In genomic region chr5:175436403-175436802, GRCh38 we compare ENCODE assay signal across 35 cellular contexts. TPM values are rescaled to one million over a fixed set of nuclear protein-coding genes. Genes with fewer than 3 reads are reported as not detected.
"Had no signal": no experiment of that assay in that cellular context is flagged by ENCODE, and none has a peak within 500 bp of the region (broad histone marks: within the 10 kb centered on the region; RNA-seq: fewer than 3 reads in every experiment).

No MANE protein-coding gene starts in this region.

- H3K9ac ChIP-seq: neural progenitor cell had no signal

- H3K27me3 ChIP-seq: thyroid gland had no signal

- H3K9me3 Mint-ChIP-seq: dendritic cell treated with granulocyte-macrophage colony-stimulating factor and Interleukin-4, amounts not matched to agents 40 ng/mL and 50 ng/mL, for 4 days; naive thymus-derived CD4-positive, alpha-beta T cell; nephron; neural progenitor cell; stimulated activated effector memory CD8-positive, alpha-beta T cell treated with anti-CD3 and anti-CD28 coated beads, Interleukin-12 subunit alpha, Interleukin-12 subunit beta, amount 100 ng/mL, for 72 hours; type B pancreatic cell had no signal

- FAIRE-seq: colon, endothelial cell of umbilical vein, urothelium cell line had no signal

- H3K4me3 Mint-ChIP-seq: dendritic cell treated with granulocyte-macrophage colony-stimulating factor and Interleukin-4, amounts not matched to agents 40 ng/mL and 50 ng/mL, for 4 days; naive thymus-derived CD4-positive, alpha-beta T cell; nephron; neural progenitor cell; stimulated activated effector memory CD8-positive, alpha-beta T cell treated with anti-CD3 and anti-CD28 coated beads, Interleukin-12 subunit alpha, Interleukin-12 subunit beta, amount 100 ng/mL, for 72 hours; type B pancreatic cell had no signal

- H3K36me3 Mint-ChIP-seq: naive thymus-derived CD4-positive, alpha-beta T cell; neural progenitor cell; stimulated activated effector memory CD8-positive, alpha-beta T cell treated with anti-CD3 and anti-CD28 coated beads, Interleukin-12 subunit alpha, Interleukin-12 subunit beta, amount 100 ng/mL, for 72 hours; type B pancreatic cell had no signal

- H3K9me3 ChIP-seq: esophagus muscularis mucosa, heart right ventricle, left lung, psoas muscle, sigmoid colon, stomach, thyroid gland had no signal

- H3K4me1 ChIP-seq: esophagus muscularis mucosa, heart right ventricle, left lung, neural progenitor cell, psoas muscle, sigmoid colon, stomach had no signal

- H3K27ac Mint-ChIP-seq: dendritic cell treated with granulocyte-macrophage colony-stimulating factor and Interleukin-4, amounts not matched to agents 40 ng/mL and 50 ng/mL, for 4 days; naive thymus-derived CD4-positive, alpha-beta T cell; nephron; neural progenitor cell; stimulated activated effector memory CD8-positive, alpha-beta T cell treated with anti-CD3 and anti-CD28 coated beads, Interleukin-12 subunit alpha, Interleukin-12 subunit beta, amount 100 ng/mL, for 72 hours; type B pancreatic cell had no signal

- DNase-seq: effector CD8-positive, alpha-beta T cell; foreskin melanocyte; glutamatergic neuron; heart right ventricle; hypothalamus; left cardiac atrium; left lung; mesenchymal stem cell; midbrain; naive thymus-derived CD4-positive, alpha-beta T cell; nucleus accumbens; posterior cingulate gyrus; psoas muscle; right cardiac atrium; sigmoid colon; stimulated activated CD4-positive, alpha-beta T cell treated with anti-CD3 and anti-CD28 coated beads, Interleukin-2, amount 100 ng/mL, for 24 hours; stimulated activated CD4-positive, alpha-beta T cell treated with anti-CD3 and anti-CD28 coated beads, Interleukin-4, amount 100 ng/mL, for 24 hours; stimulated activated naive CD4-positive, alpha-beta T cell treated with Interleukin-2 at 50 U/mL for 16 hours; stomach; thyroid gland had no signal

- H3K36me3 ChIP-seq: esophagus muscularis mucosa, heart right ventricle, left lung, neural progenitor cell, sigmoid colon, stomach, thyroid gland had no signal

- ATAC-seq: heart right ventricle; left cardiac atrium; left lung; naive thymus-derived CD4-positive, alpha-beta T cell; psoas muscle; right cardiac atrium; stimulated activated effector memory CD8-positive, alpha-beta T cell treated with anti-CD3 and anti-CD28 coated beads, Interleukin-12 subunit alpha, Interleukin-12 subunit beta, amount 100 ng/mL, for 72 hours had no signal

- H3K4me1 Mint-ChIP-seq: naive thymus-derived CD4-positive, alpha-beta T cell; nephron; neural progenitor cell; stimulated activated effector memory CD8-positive, alpha-beta T cell treated with anti-CD3 and anti-CD28 coated beads, Interleukin-12 subunit alpha, Interleukin-12 subunit beta, amount 100 ng/mL, for 72 hours had no signal

- H3K4me3 ChIP-seq: esophagus muscularis mucosa, heart right ventricle, left lung, neural progenitor cell, psoas muscle, sigmoid colon, stomach, thyroid gland had no signal

- H3K27ac ChIP-seq: esophagus muscularis mucosa, heart right ventricle, left lung, neural progenitor cell, psoas muscle, sigmoid colon, stomach, thyroid gland had no signal

RNA-seq across cellular contexts. Expression of gene DRD1, which starts 7.6 kb away (rescaled TPM):
- total RNA-seq: endothelial cell of umbilical vein; epithelial cell of proximal tubule; kidney epithelial cell; lung microvascular endothelial cell; naive thymus-derived CD4-positive, alpha-beta T cell; osteocyte; renal cortical epithelial cell; right cardiac atrium; sigmoid colon; skeletal muscle tissue; thyroid gland had no signal
- polyA plus RNA-seq: endothelial cell of umbilical vein; heart right ventricle; naive thymus-derived CD4-positive, alpha-beta T cell; right cardiac atrium had no signal
